In genomic region chr16:24781256-24781655, GRCh38 we compare ENCODE assay signal across 26 cellular contexts.
"Had no signal": no experiment of that assay in that cellular context is flagged by ENCODE, and none has a peak within 500 bp of the region (broad histone marks: within the 10 kb centered on the region; RNA-seq: fewer than 3 reads in every experiment).

No MANE protein-coding gene starts in this region.

- H3K27ac Mint-ChIP-seq: activated CD8-positive, alpha-beta T cell treated with anti-CD3 and anti-CD28 coated beads for 36 hours; activated naive CD4-positive, alpha-beta T cell treated with anti-CD3 and anti-CD28 coated beads, Interleukin-2, amount 10 ng/mL, durations not matched to agents 7 days and 5 days; activated naive CD8-positive, alpha-beta T cell treated with anti-CD3 and anti-CD28 coated beads, Interleukin-2, amount 10 ng/mL, durations not matched to agents 7 days and 5 days; activated T-helper 17 cell treated with anti-CD3 and anti-CD28 coated beads, Interleukin-2, amount 50 U/mL, for 72 hours; T-helper 1 cell treated with Interleukin-12 subunit alpha and Interleukin-12 subunit beta and Interleukin-4 antibody, amounts not matched to agents 30 μg/mL and 1 μg/mL, for 36 hours had no signal

- H3K4me3 Mint-ChIP-seq: activated CD8-positive, alpha-beta T cell treated with anti-CD3 and anti-CD28 coated beads for 36 hours; activated naive CD4-positive, alpha-beta T cell treated with anti-CD3 and anti-CD28 coated beads, Interleukin-2, amount 10 ng/mL, durations not matched to agents 7 days and 5 days; activated naive CD8-positive, alpha-beta T cell treated with anti-CD3 and anti-CD28 coated beads, Interleukin-2, amount 10 ng/mL, durations not matched to agents 7 days and 5 days; activated T-helper 17 cell treated with anti-CD3 and anti-CD28 coated beads, Interleukin-2, amount 50 U/mL, for 72 hours; T-helper 1 cell treated with Interleukin-12 subunit alpha and Interleukin-12 subunit beta and Interleukin-4 antibody, amounts not matched to agents 30 μg/mL and 1 μg/mL, for 36 hours had no signal

- H3K9me3 Mint-ChIP-seq: activated CD8-positive, alpha-beta T cell treated with anti-CD3 and anti-CD28 coated beads for 36 hours; activated naive CD4-positive, alpha-beta T cell treated with anti-CD3 and anti-CD28 coated beads, Interleukin-2, amount 10 ng/mL, durations not matched to agents 7 days and 5 days; activated naive CD8-positive, alpha-beta T cell treated with anti-CD3 and anti-CD28 coated beads, Interleukin-2, amount 10 ng/mL, durations not matched to agents 7 days and 5 days; activated T-helper 17 cell treated with anti-CD3 and anti-CD28 coated beads, Interleukin-2, amount 50 U/mL, for 72 hours; T-helper 1 cell treated with Interleukin-12 subunit alpha and Interleukin-12 subunit beta and Interleukin-4 antibody, amounts not matched to agents 30 μg/mL and 1 μg/mL, for 36 hours had no signal

- DNase-seq: activated CD4-positive, CD25-positive, alpha-beta regulatory T cell; activated CD8-positive, alpha-beta memory T cell treated with anti-CD3 and anti-CD28 coated beads, Interleukin-2, amount 50 U/mL, for 4 hours; activated CD8-positive, alpha-beta T cell treated with anti-CD3 and anti-CD28 coated beads for 36 hours; activated gamma-delta T cell; activated naive CD4-positive, alpha-beta T cell treated with anti-CD3 and anti-CD28 coated beads, Interleukin-2, amount 10 ng/mL, durations not matched to agents 7 days and 5 days; activated naive CD8-positive, alpha-beta T cell treated with anti-CD3 and anti-CD28 coated beads, Interleukin-2, amount 10 ng/mL, durations not matched to agents 7 days and 5 days; adrenal gland; anterior cingulate cortex; caudate nucleus; Karpas-422; MM.1S; NCI-H1105; NCI-H1436; NCI-H1694 treated with DMSO at 0.1 percent for 48 hours; NCI-H2029 treated with DMSO at 0.1 percent for 48 hours; NCI-H345; NCI-H510A; NCI-H526 treated with DMSO at 0.1 percent for 48 hours; NK-92 treated with Interleukin-12 subunit alpha and Interleukin-12 subunit beta, amount 100 ng/mL, for 24 hours; Peyer's patch; SHP77 treated with DMSO at 0.1 percent for 48 hours had no signal

- H3K27me3 Mint-ChIP-seq: activated CD8-positive, alpha-beta T cell treated with anti-CD3 and anti-CD28 coated beads for 36 hours; activated naive CD4-positive, alpha-beta T cell treated with anti-CD3 and anti-CD28 coated beads, Interleukin-2, amount 10 ng/mL, durations not matched to agents 7 days and 5 days; activated naive CD8-positive, alpha-beta T cell treated with anti-CD3 and anti-CD28 coated beads, Interleukin-2, amount 10 ng/mL, durations not matched to agents 7 days and 5 days; activated T-helper 17 cell treated with anti-CD3 and anti-CD28 coated beads, Interleukin-2, amount 50 U/mL, for 72 hours had no signal

- H3K27me3 ChIP-seq: adrenal gland, Peyer's patch had no signal

- H3K4me1 Mint-ChIP-seq: activated naive CD4-positive, alpha-beta T cell treated with anti-CD3 and anti-CD28 coated beads, Interleukin-2, amount 10 ng/mL, durations not matched to agents 7 days and 5 days; activated naive CD8-positive, alpha-beta T cell treated with anti-CD3 and anti-CD28 coated beads, Interleukin-2, amount 10 ng/mL, durations not matched to agents 7 days and 5 days had no signal

- H3K9me3 ChIP-seq: adrenal gland, Peyer's patch had no signal

- ATAC-seq: activated CD8-positive, alpha-beta T cell treated with anti-CD3 and anti-CD28 coated beads for 36 hours; activated T-helper 17 cell treated with anti-CD3 and anti-CD28 coated beads, Interleukin-2, amount 50 U/mL, for 72 hours; K562 had no signal

- H3K4me3 ChIP-seq: adrenal gland, K562, Peyer's patch had no signal

- H3K4me1 ChIP-seq: Peyer's patch had no signal

- H3K27ac ChIP-seq: adrenal gland, Peyer's patch, RWPE1, VCaP had no signal
